In genomic region chr13:98217597-98217996, GRCh38 we compare ENCODE assay signal across 17 cellular contexts. TPM values are rescaled to one million over a fixed set of nuclear protein-coding genes. Genes with fewer than 3 reads are reported as not detected.
A peak's percentile ranks its signal among the peaks of the same experiment; 100 is the strongest.
DNase-seq lines count a peak whose midpoint lies in the region; ATAC-seq, FAIRE-seq and TF ChIP-seq lines count a peak whose summit lies in the region.
"Had no signal": no experiment of that assay in that cellular context is flagged by ENCODE, and none has a peak within 500 bp of the region (broad histone marks: within the 10 kb centered on the region; RNA-seq: fewer than 3 reads in every experiment).

No MANE protein-coding gene starts in this region.

- peaks cover 0 to 2% of the 10 kb centered on the region in 2 experiments for H4K20me1 ChIP-seq in H1 (replicated peaks in 1 of 2; ENCODE audit: control insufficient read depth in 1 of 2, insufficient read depth in 2 of 2, low read length in 2 of 2)

- H3K79me1 ChIP-seq in H1 (ENCODE audit: low read depth, low read length): peaks cover 2% of the 10 kb centered on the region; the same call in 1 of the 2 replicates

- FAIRE-seq in H1 (lab: Jason Lieb, UNC): no peak

- no peak overlapping the region for H3K18ac ChIP-seq in H1 (ENCODE audit: extremely low read depth, low read length)

- H3K4me1 Mint-ChIP-seq in Caco-2 (ENCODE audit: low read depth, unreplicated experiment) (no peaks in the 10 kb centered on the region), HFFc6 (ENCODE audit: low read depth) (peaks cover 76% of the 10 kb centered on the region), nephron progenitor cell (peaks cover 93% of the 10 kb centered on the region)
- no peaks in the 10 kb centered on the region for H3K4me1 Mint-ChIP-seq in natural killer cell treated with Interleukin-12 subunit alpha and Interleukin-12 subunit beta and Interleukin-15 and Interleukin-18, amount 100 ng/mL, for 72 hours (ENCODE audit: low read depth in 2 of 2)
- H3K4me1 Mint-ChIP-seq: IgD-negative memory B cell had no signal

- H3K9me3 ChIP-seq in Caco-2 (no peaks in the 10 kb centered on the region), H1 (ENCODE audit: insufficient read depth in 2 of 2, low read depth in 1 of 2, low read length in 1 of 2) (no peaks in the 10 kb centered on the region)
- H3K9me3 ChIP-seq: HAP-1, SJCRH30 had no signal

- H3K4me3 ChIP-seq in Caco-2 (ENCODE audit: low read depth, low read length): no peak overlapping the region
- H3K4me3 ChIP-seq in H1 (ENCODE audit: extremely low read depth in 1 of 4, insufficient read depth in 2 of 4, low read depth in 3 of 4, low read length in 4 of 4): no peak overlapping the region
- H3K4me3 ChIP-seq: HAP-1, SJCRH30 had no signal

- H3K14ac ChIP-seq in H1 (ENCODE audit: insufficient read length): no peak overlapping the region

- H3K36me3 Mint-ChIP-seq in Caco-2 (ENCODE audit: insufficient read depth, unreplicated experiment) (peaks cover 52% of the 10 kb centered on the region), HFFc6 (ENCODE audit: low read depth) (peaks cover 33% of the 10 kb centered on the region), nephron progenitor cell (ENCODE audit: low read depth) (peaks cover 39% of the 10 kb centered on the region)
- H3K36me3 Mint-ChIP-seq in natural killer cell treated with Interleukin-12 subunit alpha and Interleukin-12 subunit beta and Interleukin-15 and Interleukin-18, amount 100 ng/mL, for 72 hours: no peaks in the 10 kb centered on the region
- H3K36me3 Mint-ChIP-seq: IgD-negative memory B cell had no signal

- H2BK120ac ChIP-seq in H1 (replicated peaks; ENCODE audit: low read depth, low read length): no peak overlapping the region

- H2BK12ac ChIP-seq in H1 (ENCODE audit: low read depth, low read length): 0 out of 2 replicates have a peak overlapping the region, but pooled peaks have one; percentile 5

- no peak for TF ChIP-seq EP300 in H1 (IDR thresholded peaks at IDR 0.05; ENCODE audit: borderline replicate concordance in 1 of 2, low read depth in 2 of 2, low read length in 2 of 2)

- peaks cover 3 to 27% of the 10 kb centered on the region in 2 experiments for H3K79me2 ChIP-seq in H1 (ENCODE audit: control insufficient read depth in 1 of 2, insufficient read depth in 2 of 2, low read length in 2 of 2)

- H3K4me1 ChIP-seq in Caco-2 (no peaks in the 10 kb centered on the region), H1 (replicated peaks in 1 of 4; ENCODE audit: control insufficient read depth in 3 of 4, insufficient read depth in 4 of 4, low read length in 3 of 4) (peaks cover 0 to 9% (median 0%) of the 10 kb centered on the region in 4 experiments; a peak in 2 of 7 replicates), foreskin keratinocyte (peaks cover 6% of the 10 kb centered on the region)

- peak overlapping the region; percentile 68 for H2BK5ac ChIP-seq in H1 (ENCODE audit: low read depth, low read length)

- H2AK5ac ChIP-seq in H1 (ENCODE audit: low read depth, low read length): 0 out of 2 replicates have a peak overlapping the region, but pooled peaks have one; percentile 32

- H3K4me3 Mint-ChIP-seq in Caco-2 (ENCODE audit: unreplicated experiment) (no peak overlapping the region), HFFc6 (no peak overlapping the region), nephron progenitor cell (no peak overlapping the region)
- no peak overlapping the region for H3K4me3 Mint-ChIP-seq in natural killer cell treated with Interleukin-12 subunit alpha and Interleukin-12 subunit beta and Interleukin-15 and Interleukin-18, amount 100 ng/mL, for 72 hours
- H3K4me3 Mint-ChIP-seq: CD4-positive, alpha-beta T cell had no signal

- H2BK20ac ChIP-seq in H1 (ENCODE audit: low read length): no peak overlapping the region

- H3K9me3 Mint-ChIP-seq in Caco-2 (ENCODE audit: unreplicated experiment) (no peaks in the 10 kb centered on the region), HFFc6 (no peaks in the 10 kb centered on the region), nephron progenitor cell (peaks cover 2% of the 10 kb centered on the region)
- H3K9me3 Mint-ChIP-seq in natural killer cell treated with Interleukin-12 subunit alpha and Interleukin-12 subunit beta and Interleukin-15 and Interleukin-18, amount 100 ng/mL, for 72 hours: no peaks in the 10 kb centered on the region
- H3K9me3 Mint-ChIP-seq: CD4-positive, alpha-beta T cell; IgD-negative memory B cell had no signal

- no peak overlapping the region for H3K23ac ChIP-seq in H1 (ENCODE audit: insufficient read length)

- no peak for TF ChIP-seq RAD21 in H1 (IDR thresholded peaks at IDR 0.05 in 1 of 2, conservative IDR thresholded peaks at IDR 0.05 in 1 of 2; ENCODE audit: low read depth in 2 of 2, low read length in 2 of 2)

- H4K91ac ChIP-seq in H1 (replicated peaks; ENCODE audit: insufficient read length, low read length): no peak overlapping the region

- TF ChIP-seq POLR2A in H1 (IDR thresholded peaks at IDR 0.05; ENCODE audit: control extremely low read depth in 1 of 2, low read depth in 2 of 2, low read length in 2 of 2): no peak

- H3K4ac ChIP-seq in H1 (replicated peaks; ENCODE audit: insufficient read length, low read depth, low read length): no peak overlapping the region

- H3K27ac Mint-ChIP-seq in Caco-2 (ENCODE audit: unreplicated experiment): peak overlapping the region; percentile 40
- peak overlapping the region; percentile 42; the same call in 1 of the 2 replicates for H3K27ac Mint-ChIP-seq in HFFc6
- peak overlapping the region; percentile 96 for H3K27ac Mint-ChIP-seq in nephron progenitor cell
- no peak overlapping the region for H3K27ac Mint-ChIP-seq in natural killer cell treated with Interleukin-12 subunit alpha and Interleukin-12 subunit beta and Interleukin-15 and Interleukin-18, amount 100 ng/mL, for 72 hours
- H3K27ac Mint-ChIP-seq: CD4-positive, alpha-beta T cell had no signal

- H3K4me2 ChIP-seq in H1 (ENCODE audit: insufficient read depth in 1 of 2, low read depth in 2 of 2, low read length in 2 of 2): no peak overlapping the region

- H2BK15ac ChIP-seq in H1 (ENCODE audit: low read length): no peak overlapping the region

- no peak for TF ChIP-seq CTCF in Caco-2 (IDR thresholded peaks at IDR 0.05; ENCODE audit: insufficient read depth in 1 of 2, low read depth in 1 of 2, low read length in 1 of 2, severe bottlenecking in 1 of 2, unreplicated experiment in 1 of 2)
- no peak for TF ChIP-seq CTCF in HFFc6 (IDR thresholded peaks at IDR 0.05)
- no peak for TF ChIP-seq CTCF in H1 (IDR thresholded peaks at IDR 0.05; ENCODE audit: control extremely low read depth in 1 of 3, insufficient read depth in 1 of 3, low read depth in 1 of 3, low read length in 3 of 3)
- TF ChIP-seq CTCF in nephron progenitor cell (IDR thresholded peaks at IDR 0.05): no peak
- no peak for TF ChIP-seq CTCF in foreskin keratinocyte (conservative IDR thresholded peaks at IDR 0.05)

- H2AFZ ChIP-seq in H1 (ENCODE audit: low read length): no peak overlapping the region

- POLR2A ChIA-PET in Caco-2 (lab: Charles Lee) (no interaction called here), H1 (lab: Charles Lee; ENCODE audit: partially characterized antibody) (interaction anchor here (0.8 kb wide), 1 partner anchor 9 kb away, joined by 4 read pairs; no protein-coding TSS in a partner anchor), HEK293T (lab: Yijun Ruan, JAX) (interaction anchor here (0.6 kb wide), 1 partner anchor 247 kb away, joined by 3 read pairs; no protein-coding TSS in a partner anchor)

- CTCF ChIA-PET in Caco-2 (lab: Charles Lee): no interaction called here
- CTCF ChIA-PET in H1 (lab: Charles Lee; ENCODE audit: partially characterized antibody): interaction anchor here (0.6 kb wide), 1 partner anchor 128 kb away, joined by 3 read pairs; no protein-coding TSS in a partner anchor
- CTCF ChIA-PET in HEK293T (lab: Yijun Ruan, JAX): no interaction called here

- no peak overlapping the region for H3K56ac ChIP-seq in H1 (replicated peaks; ENCODE audit: insufficient read length, low read depth, low read length)

- H3K27me3 ChIP-seq in Caco-2 (replicated peaks; ENCODE audit: control insufficient read depth, insufficient read depth, low read length) (no peaks in the 10 kb centered on the region), H1 (replicated peaks in 1 of 4; ENCODE audit: control insufficient read depth in 3 of 4, extremely low read depth in 1 of 4, insufficient read depth in 3 of 4, low read length in 3 of 4) (no peaks in the 10 kb centered on the region), foreskin keratinocyte (no peaks in the 10 kb centered on the region)
- H3K27me3 ChIP-seq: SJCRH30 had no signal

- ATAC-seq in foreskin keratinocyte: no peak
- ATAC-seq in natural killer cell treated with Interleukin-12 subunit alpha and Interleukin-12 subunit beta and Interleukin-15 and Interleukin-18, amount 100 ng/mL, for 72 hours: no peak

- H3K23me2 ChIP-seq in H1 (ENCODE audit: low read depth, low read length): no peaks in the 10 kb centered on the region

- intact Hi-C loops in Caco-2 (cut with micrococcal nuclease; ENCODE audit: unreplicated experiment): no loop called here

- H4K8ac ChIP-seq in H1 (ENCODE audit: extremely low read depth, insufficient read depth, low read length): no peak overlapping the region

- H3K9ac ChIP-seq in H1 (replicated peaks in 1 of 4; ENCODE audit: extremely low read depth in 1 of 4, low read depth in 3 of 4, low read length in 3 of 4): no peak overlapping the region

- no peak overlapping the region for H4K5ac ChIP-seq in H1 (ENCODE audit: insufficient read length, low read depth, low read length)

- H3K27me3 Mint-ChIP-seq in Caco-2 (ENCODE audit: insufficient read depth, unreplicated experiment): no peaks in the 10 kb centered on the region
- H3K27me3 Mint-ChIP-seq in HFFc6 (ENCODE audit: insufficient read depth): peaks cover 3% of the 10 kb centered on the region; the same call in 1 of the 2 replicates
- no peaks in the 10 kb centered on the region for H3K27me3 Mint-ChIP-seq in nephron progenitor cell (ENCODE audit: low read depth, poor library complexity)
- peaks cover 0 to 18% of the 10 kb centered on the region in 2 donors for H3K27me3 Mint-ChIP-seq in natural killer cell treated with Interleukin-12 subunit alpha and Interleukin-12 subunit beta and Interleukin-15 and Interleukin-18, amount 100 ng/mL, for 72 hours

- WGBS in H1 (ENCODE audit: extremely low coverage in 1 of 2, insufficient coverage in 1 of 2, insufficient read length in 1 of 2, insufficient replicate concordance in 2 of 2, low coverage in 1 of 2, low lambda C conversion rate in 2 of 2, missing lambda C conversion rate in 1 of 2), 2 experiments: 86% methylated on average over 12 of the region's 12 CpGs; no CpG with 5 or more reads in 1 of the 2 experiments

- H3K27ac ChIP-seq in H1 (ENCODE audit: low read depth, low read length) (no peak overlapping the region), foreskin keratinocyte (no peak overlapping the region)
- H3K27ac ChIP-seq: RWPE1 had no signal

- no TSS peak for BruUV-seq in Caco-2 (replicated peaks; lab: Mats Ljungman, UMichigan)

- DNase-seq in Caco-2 (no peak), HFFc6 (no peak), H1 (ENCODE audit: low read depth in 1 of 2, low spot score in 2 of 2) (no peak), nephron progenitor cell (no peak), foreskin keratinocyte (no peak), SW480 (ENCODE audit: low spot score) (no peak), HEK293T (ENCODE audit: extremely low spot score) (no peak)
- no peak for DNase-seq in natural killer cell treated with Interleukin-12 subunit alpha and Interleukin-12 subunit beta and Interleukin-15 and Interleukin-18, amount 100 ng/mL, for 72 hours (ENCODE audit: low spot score)
- DNase-seq: CD4-positive, alpha-beta T cell; NCI-H1436; NCI-H2029 treated with DMSO at 0.1 percent for 48 hours; NCI-H2227 treated with DMSO at 0.1 percent for 48 hours had no signal

- no peaks in the 10 kb centered on the region; the same call in 1 of the 2 replicates for H3K36me3 ChIP-seq in Caco-2 (ENCODE audit: control insufficient read depth, insufficient read depth, low read length)
- H3K36me3 ChIP-seq in H1 (ENCODE audit: control insufficient read depth in 2 of 4, insufficient read depth in 4 of 4, low read length in 3 of 4): peaks cover 0 to 17% (median 9%) of the 10 kb centered on the region in 4 experiments; a peak in 3 of 8 replicates
- H3K36me3 ChIP-seq: SJCRH30 had no signal

RNA-seq across cellular contexts. Expression of gene RNF113B, which starts 40.5 kb away (rescaled TPM):
- not detected in 2 replicates for total RNA-seq in Caco-2 (2022)
- not detected for total RNA-seq in HFFc6 (2021; fragmentation: NEBNext Ultra II Directional; extraction: Animal tissue kit (Norgen Biotek cat#: 25700))
- not detected in 2 replicates for total RNA-seq in H1 (2021; fragmentation: NEBNext Ultra II Directional; extraction: Animal tissue kit (Norgen Biotek cat#: 25700))
- not detected in 2 replicates for polyA plus RNA-seq in H1 (2011; rRNA removed)
- not detected for polyA plus RNA-seq in H1 (2011; cell fraction: cytosol; rRNA removed)
- polyA plus RNA-seq in H1 (2011; cell fraction: nucleus; rRNA removed): not detected
- polyA plus RNA-seq in H1 (2012, experiment 1 of 2): 0.11 TPM in 1 of 4 replicates, not detected in the others
- not detected for polyA plus RNA-seq in H1 (2012, experiment 2 of 2)
- not detected for polyA plus RNA-seq in H1 (2013, experiment 1 of 2)
- polyA plus RNA-seq in H1 (2013, experiment 2 of 2): not detected
- not detected in 2 replicates for polyA minus RNA-seq in H1 (2011; rRNA and poly(A)+ RNA removed)
- polyA minus RNA-seq in H1 (2011; cell fraction: cytosol; rRNA and poly(A)+ RNA removed): not detected
- polyA minus RNA-seq in H1 (2011; cell fraction: nucleus; rRNA and poly(A)+ RNA removed): not detected
- total RNA-seq in foreskin keratinocyte: not detected in 2 replicates
- not detected in 2 replicates for polyA plus RNA-seq in foreskin keratinocyte
- not detected for total RNA-seq in natural killer cell treated with Interleukin-12 subunit alpha and Interleukin-12 subunit beta and Interleukin-15 and Interleukin-18, amount 100 ng/mL, for 72 hours
- total RNA-seq: CD4-positive, alpha-beta T cell; LHCN-M2; SJCRH30 had no signal
- polyA plus RNA-seq: IgD-negative memory B cell had no signal

Comparison
In these comparisons a context has a peak if more than half of its experiments do, and no peak if none do; other contexts are left out.
1. H3K27ac Mint-ChIP-seq: peak in Caco-2 (single experiment), HFFc6 (single experiment) and nephron progenitor cell (single experiment); none in natural killer cell treated with Interleukin-12 subunit alpha and Interleukin-12 subunit beta and Interleukin-15 and Interleukin-18, amount 100 ng/mL, for 72 hours (0 of 2).